In genomic region chr22:27880778-27881394, GRCh38 we compare ENCODE assay signal across 8 cellular contexts. TPM values are rescaled to one million over a fixed set of nuclear protein-coding genes. Genes with fewer than 3 reads are reported as not detected.
DNase-seq lines count a peak whose midpoint lies in the region; ATAC-seq and TF ChIP-seq lines count a peak whose summit lies in the region.

No MANE protein-coding gene starts in this region.

- TF ChIP-seq CTCF in uterus (IDR thresholded peaks at IDR 0.05), result peak; percentile 83 to 89 (median 86)

- intact Hi-C loops in uterus (cut with DNase I; ENCODE audit: low total_unique reads), result no loop called here

- peaks cover 0 to 5% of the 10 kb centered on the region in 2 donors for H3K4me1 ChIP-seq in uterus

- H3K4me1 Mint-ChIP-seq in activated T-helper 17 cell treated with anti-CD3 and anti-CD28 coated beads, Interleukin-2, amount 50 U/mL, for 72 hours, result peaks cover 12% of the 10 kb centered on the region

- peak overlapping the region; percentile 14 for H3K27ac ChIP-seq in epithelial cell of prostate
- peak overlapping the region; percentile 70 to 92 for H3K27ac ChIP-seq in uterus

- no peaks in the 10 kb centered on the region for H3K9me3 Mint-ChIP-seq in activated T-helper 17 cell treated with anti-CD3 and anti-CD28 coated beads, Interleukin-2, amount 50 U/mL, for 72 hours

- ATAC-seq in activated T-helper 17 cell treated with anti-CD3 and anti-CD28 coated beads, Interleukin-2, amount 50 U/mL, for 72 hours (replicated peaks), result no peak

- H3K36me3 ChIP-seq in uterus, result no peaks in the 10 kb centered on the region

- H3K27ac Mint-ChIP-seq in activated T-helper 17 cell treated with anti-CD3 and anti-CD28 coated beads, Interleukin-2, amount 50 U/mL, for 72 hours, result no peak overlapping the region

- no peak overlapping the region for H3K4me3 ChIP-seq in Jurkat, Clone E6-1 (ENCODE audit: low read length)
- H3K4me3 ChIP-seq in uterus, result no peak overlapping the region

- peaks cover 81% of the 10 kb centered on the region for H3K36me3 Mint-ChIP-seq in activated T-helper 17 cell treated with anti-CD3 and anti-CD28 coated beads, Interleukin-2, amount 50 U/mL, for 72 hours (ENCODE audit: low read depth)

- DNase-seq in DMS53 (lab: John Stamatoyannopoulos, UW) (peak; percentile 46), SK-MEL-5 (ENCODE audit: low read depth, low spot score) (peak; percentile 80), epithelial cell of prostate (ENCODE audit: low read depth, low spot score) (no peak), middle frontal gyrus (ENCODE audit: extremely low spot score, low spot score) (peak; percentile 47), uterus (peak in 1 of 2 donors; percentile 72)
- DNase-seq in Jurkat, Clone E6-1 (ENCODE audit: low read depth, low spot score), result peak; percentile 53
- DNase-seq in activated CD4-positive, CD25-positive, alpha-beta regulatory T cell (lab: John Stamatoyannopoulos, UW), result no peak

- H3K4me3 Mint-ChIP-seq in activated T-helper 17 cell treated with anti-CD3 and anti-CD28 coated beads, Interleukin-2, amount 50 U/mL, for 72 hours, result no peak overlapping the region

- H3K27me3 Mint-ChIP-seq in activated T-helper 17 cell treated with anti-CD3 and anti-CD28 coated beads, Interleukin-2, amount 50 U/mL, for 72 hours, result no peaks in the 10 kb centered on the region

- TF ChIP-seq POLR2A in uterus (IDR thresholded peaks at IDR 0.05), result no peak

- no peaks in the 10 kb centered on the region for H3K27me3 ChIP-seq in uterus

- in situ Hi-C loops in SK-MEL-5 (cut with HindIII; ENCODE audit: low pct_unique_long_range_greater_than_20kb, low sequenced_read_pairs), result no loop called here

- H3K9me3 ChIP-seq in uterus, result no peaks in the 10 kb centered on the region

RNA-seq across cellular contexts. Expression of gene PITPNB, which starts 38.2 kb away (rescaled TPM):
- polyA plus RNA-seq in Jurkat, Clone E6-1 (2012; ENCODE audit: insufficient read depth, insufficient read length), result 64.7 TPM
- 20.3 and 20.8 TPM in 2 replicates for total RNA-seq in SK-MEL-5 (2014; rRNA removed; shearing (Covaris generic))
- polyA plus RNA-seq in SK-MEL-5 (2015; cell fraction: cytosol; rRNA removed), result 71.1 and 73.7 TPM in 2 replicates
- 65.4 and 66.7 TPM in 2 replicates for polyA plus RNA-seq in SK-MEL-5 (2015; cell fraction: nucleus; rRNA removed)
- total RNA-seq in uterus, result 10 to 100 TPM; 47.9 to 99.2 (median 62.5) TPM
- total RNA-seq in activated T-helper 17 cell treated with anti-CD3 and anti-CD28 coated beads, Interleukin-2, amount 50 U/mL, for 72 hours, result 100 to 1,000 TPM in 1 of 2 donors, 10 to 100 TPM in 1; 86.1 to 119 TPM

Comparison
In these comparisons a context has a peak if more than half of its experiments do, and no peak if none do; other contexts are left out.
1. DNase-seq: peak in DMS53 (single experiment), Jurkat, Clone E6-1 (single experiment), SK-MEL-5 (single experiment) and middle frontal gyrus (single experiment); none in epithelial cell of prostate (single experiment) and activated CD4-positive, CD25-positive, alpha-beta regulatory T cell (0 of 4).